ENCODE assay signal across 14 cellular contexts in the genomic region with DNA sequence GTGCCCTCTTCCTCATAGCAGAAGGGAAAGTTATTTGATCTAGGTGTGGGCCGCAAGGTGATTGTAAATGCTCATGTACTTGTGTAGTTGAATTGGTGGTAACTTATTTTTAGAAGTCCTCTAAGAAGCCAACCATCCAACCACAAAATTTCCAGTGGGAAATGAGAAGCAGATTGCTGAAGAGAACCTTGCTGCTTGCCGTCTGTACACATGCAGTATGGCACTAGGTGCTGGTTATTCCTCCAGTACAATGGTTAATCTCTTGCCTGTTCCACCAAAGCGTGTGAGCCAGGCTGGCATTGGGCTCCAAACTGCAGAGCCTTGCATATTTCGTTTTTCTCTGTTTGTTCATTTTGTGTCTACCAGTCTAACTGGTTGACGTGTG. TPM values are rescaled to one million over a fixed set of nuclear protein-coding genes. Genes with fewer than 3 reads are reported as not detected.
DNase-seq lines count a peak whose midpoint lies in the region; ATAC-seq, FAIRE-seq and TF ChIP-seq lines count a peak whose summit lies in the region.
"Had no signal": no experiment of that assay in that cellular context is flagged by ENCODE, and none has a peak within 500 bp of the region (broad histone marks: within the 10 kb centered on the region; RNA-seq: fewer than 3 reads in every experiment).

No MANE protein-coding gene starts in this region.

- H3K9me3 ChIP-seq in A549 (no peaks in the 10 kb centered on the region), Caco-2 (no peaks in the 10 kb centered on the region), colonic mucosa (no peaks in the 10 kb centered on the region), transverse colon (no peaks in the 10 kb centered on the region), breast epithelium (no peaks in the 10 kb centered on the region), left lung (no peaks in the 10 kb centered on the region)

- no peak for TF ChIP-seq POLR2A in A549 (IDR thresholded peaks at IDR 0.05; ENCODE audit: low read length)
- TF ChIP-seq POLR2A in transverse colon (IDR thresholded peaks at IDR 0.05), result no peak
- TF ChIP-seq POLR2A in breast epithelium (IDR thresholded peaks at IDR 0.05), result no peak

- no TSS peak for BruUV-seq in Caco-2 (replicated peaks; lab: Mats Ljungman, UMichigan)

- peaks cover 17% of the 10 kb centered on the region for H3K4me1 Mint-ChIP-seq in Caco-2 (ENCODE audit: low read depth, unreplicated experiment)

- intact Hi-C loops in Caco-2 (cut with micrococcal nuclease; ENCODE audit: unreplicated experiment) (loop anchor here (5.0 kb wide), 2 partner anchors 49 to 64 kb away; a partner anchor contains a TSS), colonic mucosa (cut with DNase I) (no loop called here), transverse colon (cut with DNase I; ENCODE audit: low total_unique reads) (no loop called here), breast epithelium (cut with DNase I; ENCODE audit: low total_unique reads) (no loop called here), left lung (cut with DNase I) (no loop called here)

- no peak for FAIRE-seq in A549 (lab: Jason Lieb, UNC)
- FAIRE-seq: GM12878 had no signal

- in situ Hi-C loops in transverse colon (cut with MboI; ENCODE audit: low pct_ligation_motif_present in 1 of 4, low pct_unique_long_range_greater_than_20kb in 1 of 4, low sequenced_read_pairs in 3 of 4), result no loop called here

- H3K9ac ChIP-seq in colonic mucosa (ENCODE audit: low read depth in 2 of 2, low read length in 2 of 2), result peak overlapping the region in 1 of 2 donors; percentile 49

- H3K9me3 Mint-ChIP-seq in Caco-2 (ENCODE audit: unreplicated experiment), result no peaks in the 10 kb centered on the region
- H3K9me3 Mint-ChIP-seq: CD8-positive, alpha-beta T cell; GM23338; IgD-negative memory B cell had no signal

- no peak overlapping the region for H3K27ac Mint-ChIP-seq in Caco-2 (ENCODE audit: unreplicated experiment)
- H3K27ac Mint-ChIP-seq: CD14-positive monocyte; CD8-positive, alpha-beta T cell; GM23338; IgD-negative memory B cell had no signal

- H3K4me3 ChIP-seq in A549, result no peak overlapping the region
- H3K4me3 ChIP-seq in Caco-2 (ENCODE audit: low read depth, low read length), result no peak overlapping the region
- H3K4me3 ChIP-seq in colonic mucosa, result no peak overlapping the region
- H3K4me3 ChIP-seq in transverse colon, result no peak overlapping the region
- no peak overlapping the region for H3K4me3 ChIP-seq in breast epithelium
- no peak overlapping the region for H3K4me3 ChIP-seq in left lung
- H3K4me3 ChIP-seq: GM12878, GM23338 had no signal

- H3K4me3 Mint-ChIP-seq in Caco-2 (ENCODE audit: unreplicated experiment), result peak overlapping the region; percentile 64
- H3K4me3 Mint-ChIP-seq: CD14-positive monocyte; CD8-positive, alpha-beta T cell; GM23338; IgD-negative memory B cell had no signal

- no peak for DNase-seq in A549 (ENCODE audit: low read depth in 1 of 2, low spot score in 1 of 2)
- no peak for DNase-seq in Caco-2
- no peak for DNase-seq in colonic mucosa
- no peak for DNase-seq in transverse colon
- no peak for DNase-seq in breast epithelium (ENCODE audit: low spot score in 2 of 2)
- no peak for DNase-seq in left lung
- DNase-seq: CD8-positive, alpha-beta T cell; H7 had no signal

- POLR2A ChIA-PET in A549 (lab: Yijun Ruan, JAX), result no interaction called here
- POLR2A ChIA-PET in Caco-2 (lab: Charles Lee), result no interaction called here

- no peaks in the 10 kb centered on the region for H3K4me1 ChIP-seq in A549
- H3K4me1 ChIP-seq in Caco-2, result no peaks in the 10 kb centered on the region
- H3K4me1 ChIP-seq in colonic mucosa, result peaks cover 4% of the 10 kb centered on the region
- peaks cover 3 to 81% (median 26%) of the 10 kb centered on the region in 4 donors for H3K4me1 ChIP-seq in transverse colon
- H3K4me1 ChIP-seq in breast epithelium, result no peaks in the 10 kb centered on the region
- no peaks in the 10 kb centered on the region for H3K4me1 ChIP-seq in left lung

- WGBS in A549 (ENCODE audit: missing lambda C conversion rate), result 9% methylated on average over 5 of the region's 5 CpGs
- WGBS in transverse colon (ENCODE audit: low coverage in 1 of 2), 2 donors, result 78 to 83% methylated on average over 3 to 5 of the region's 5 CpGs

- TF ChIP-seq CTCF in A549 (IDR thresholded peaks at IDR 0.05) (no peak), Caco-2 (IDR thresholded peaks at IDR 0.05; ENCODE audit: insufficient read depth in 1 of 2, low read depth in 1 of 2, low read length in 1 of 2, severe bottlenecking in 1 of 2, unreplicated experiment in 1 of 2) (no peak), colonic mucosa (IDR thresholded peaks at IDR 0.05) (no peak), transverse colon (IDR thresholded peaks at IDR 0.05) (no peak), breast epithelium (IDR thresholded peaks at IDR 0.05) (no peak), left lung (IDR thresholded peaks at IDR 0.05) (no peak)

- H3K36me3 ChIP-seq in Caco-2 (ENCODE audit: control insufficient read depth, insufficient read depth, low read length) (no peaks in the 10 kb centered on the region), colonic mucosa (no peaks in the 10 kb centered on the region), transverse colon (no peaks in the 10 kb centered on the region), breast epithelium (no peaks in the 10 kb centered on the region), left lung (no peaks in the 10 kb centered on the region)

- H3K36me3 Mint-ChIP-seq in Caco-2 (ENCODE audit: insufficient read depth, unreplicated experiment), result no peaks in the 10 kb centered on the region
- H3K36me3 Mint-ChIP-seq: CD8-positive, alpha-beta T cell had no signal

- TF ChIP-seq RAD21 in A549 (conservative IDR thresholded peaks at IDR 0.05 in 1 of 2, IDR thresholded peaks at IDR 0.05 in 1 of 2), result no peak

- H3K27me3 ChIP-seq in Caco-2 (replicated peaks; ENCODE audit: control insufficient read depth, insufficient read depth, low read length) (no peaks in the 10 kb centered on the region), colonic mucosa (no peaks in the 10 kb centered on the region), transverse colon (no peaks in the 10 kb centered on the region), breast epithelium (no peaks in the 10 kb centered on the region), left lung (no peaks in the 10 kb centered on the region)

- TF ChIP-seq EP300 in A549 (IDR thresholded peaks at IDR 0.05) (no peak), transverse colon (IDR thresholded peaks at IDR 0.05; ENCODE audit: low read depth) (no peak)

- ATAC-seq in A549, result no peak
- no peak for ATAC-seq in left lung
- ATAC-seq: CD8-positive, alpha-beta T cell; GM12878; GM23338 had no signal

- no peak overlapping the region for H3K27ac ChIP-seq in A549
- peak overlapping the region; percentile 79 for H3K27ac ChIP-seq in colonic mucosa
- peak overlapping the region; percentile 67 to 80 (median 75) for H3K27ac ChIP-seq in transverse colon
- H3K27ac ChIP-seq in breast epithelium, result no peak overlapping the region
- H3K27ac ChIP-seq in left lung, result no peak overlapping the region

- CTCF ChIA-PET in A549 (lab: Yijun Ruan, JAX) (no interaction called here), Caco-2 (lab: Charles Lee) (interaction anchor here (0.6 kb wide), 1 partner anchor 19 kb away, joined by 3 read pairs; no protein-coding TSS in a partner anchor)

- H3K27me3 Mint-ChIP-seq in Caco-2 (ENCODE audit: insufficient read depth, unreplicated experiment), result no peaks in the 10 kb centered on the region
- H3K27me3 Mint-ChIP-seq: IgD-negative memory B cell had no signal

- H3K4me2 ChIP-seq in A549, result no peak overlapping the region
- H3K4me2 ChIP-seq: GM23338 had no signal

TF ChIP-seq in A549, 52 proteins besides CTCF, POLR2A, EP300 and RAD21:
- TF ChIP-seq, protein P1, sequence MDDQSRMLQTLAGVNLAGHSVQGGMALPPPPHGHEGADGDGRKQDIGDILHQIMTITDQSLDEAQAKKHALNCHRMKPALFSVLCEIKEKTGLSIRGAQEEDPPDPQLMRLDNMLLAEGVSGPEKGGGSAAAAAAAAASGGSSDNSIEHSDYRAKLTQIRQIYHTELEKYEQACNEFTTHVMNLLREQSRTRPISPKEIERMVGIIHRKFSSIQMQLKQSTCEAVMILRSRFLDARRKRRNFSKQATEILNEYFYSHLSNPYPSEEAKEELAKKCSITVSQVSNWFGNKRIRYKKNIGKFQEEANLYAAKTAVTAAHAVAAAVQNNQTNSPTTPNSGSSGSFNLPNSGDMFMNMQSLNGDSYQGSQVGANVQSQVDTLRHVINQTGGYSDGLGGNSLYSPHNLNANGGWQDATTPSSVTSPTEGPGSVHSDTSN (IDR thresholded peaks at IDR 0.05), result no peak
- 0 out of 2 replicates have a peak, but pooled peaks have one; percentile 59 for TF ChIP-seq RNF2 (IDR thresholded peaks at IDR 0.05; ENCODE audit: borderline replicate concordance, low read depth)
- TF ChIP-seq, protein P2, sequence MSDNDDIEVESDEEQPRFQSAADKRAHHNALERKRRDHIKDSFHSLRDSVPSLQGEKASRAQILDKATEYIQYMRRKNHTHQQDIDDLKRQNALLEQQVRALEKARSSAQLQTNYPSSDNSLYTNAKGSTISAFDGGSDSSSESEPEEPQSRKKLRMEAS (IDR thresholded peaks at IDR 0.05), result no peak
TF ChIP-seq in A549: peak in this region for 1.

RNA-seq across cellular contexts. Expression of a gene that starts 28.0 kb away (rescaled TPM):
- polyA plus RNA-seq in A549 (2011; rRNA removed), result not detected in 2 replicates
- 0.01 TPM in 1 of 2 replicates, not detected in the other for polyA plus RNA-seq in A549 (2012; cell fraction: cytosol; rRNA removed)
- polyA plus RNA-seq in A549 (2012; cell fraction: nucleus; rRNA removed), result not detected in 2 replicates
- polyA plus RNA-seq in A549 (2017; fragmentation: RNase III; extraction: RNeasy Plus Mini Kit Qiagen cat#74134 plus additional on column Dnase treatment), result not detected in 3 replicates
- not detected in 2 replicates for polyA minus RNA-seq in A549 (2011; rRNA and poly(A)+ RNA removed)
- total RNA-seq in Caco-2 (2022), result 10.3 and 12.9 TPM in 2 replicates
- total RNA-seq in colonic mucosa, result 10 to 100 TPM; 59.2 to 74.2 TPM
- total RNA-seq in transverse colon, result 100 to 1,000 TPM in 1 of 4 donors, 10 to 100 TPM in 3; 45.6 to 104 (median 76.0) TPM
- 10 to 100 TPM in 1 of 3 donors, 1 to 10 TPM in 1, under 1 TPM in 1; 0.80 to 11.1 (median 9.8) TPM for total RNA-seq in breast epithelium
- 10 to 100 TPM; 24.8 to 31.0 TPM for total RNA-seq in left lung
- total RNA-seq: A673 had no signal
- polyA plus RNA-seq: BJ had no signal

Comparison
In these comparisons a context has a peak if more than half of its experiments do, and no peak if none do; other contexts are left out.
1. H3K27ac ChIP-seq: peak in colonic mucosa (single experiment) and transverse colon (4 of 4); none in A549 (0 of 2), breast epithelium (0 of 2) and left lung (0 of 2).